ENCODE assay signal across 8 cellular contexts in the genomic region with DNA sequence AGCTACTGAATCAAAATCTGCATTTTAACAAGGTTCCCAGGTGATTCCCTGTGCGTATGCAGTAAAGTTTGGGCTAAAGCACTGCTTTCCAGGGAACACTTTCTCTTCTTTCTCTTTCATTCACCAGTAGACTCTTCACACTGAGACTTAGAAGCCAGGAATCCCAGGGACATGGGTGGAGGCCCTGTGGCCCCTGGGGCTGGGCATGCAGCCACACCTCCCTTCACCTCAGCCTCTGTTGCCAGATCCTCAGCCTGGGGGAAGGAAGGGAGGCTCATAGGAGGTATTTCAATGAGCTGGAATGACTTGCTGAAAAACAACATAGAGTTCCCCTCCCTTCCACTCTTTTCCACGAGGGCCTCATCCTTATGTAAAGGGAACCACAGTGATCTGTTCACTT. TPM values are rescaled to one million over a fixed set of nuclear protein-coding genes. Genes with fewer than 3 reads are reported as not detected.
A peak's percentile ranks its signal among the peaks of the same experiment; 100 is the strongest.
DNase-seq lines count a peak whose midpoint lies in the region; ATAC-seq and TF ChIP-seq lines count a peak whose summit lies in the region.

No MANE protein-coding gene starts in this region.

- DNase-seq in activated T-cell treated with anti-CD3 and anti-CD28 coated beads, Interleukin-2, amount 50 U/mL, for 4 hours = no peak
- no peak for DNase-seq in activated T-cell treated with anti-CD3 and anti-CD28 coated beads, Interleukin-2, amount 50 U/mL, for 48 hours
- DNase-seq in immature natural killer cell (no peak), thyroid gland (no peak), KG1 (lab: John Stamatoyannopoulos, UW) (no peak)

- H3K36me3 ChIP-seq in thyroid gland = peaks cover 7 to 14% of the 10 kb centered on the region in 2 donors

- intact Hi-C loops in thyroid gland (cut with DNase I) = loop anchor here (10.0 kb wide), 1 partner anchor 53 kb away; the partner anchor contains the start of gene HDAC5

- no peak for ATAC-seq in activated T-cell treated with anti-CD3 and anti-CD28 coated beads, Interleukin-2, amount 50 U/mL, for 4 hours
- no peak for ATAC-seq in activated T-helper 17 cell treated with anti-CD3 and anti-CD28 coated beads, Interleukin-2, amount 50 U/mL, for 72 hours (replicated peaks)
- no peak for ATAC-seq in GM21447 (IDR thresholded peaks at IDR 0.05; ENCODE audit: unreplicated experiment)
- ATAC-seq in GM18505 (IDR thresholded peaks at IDR 0.05; ENCODE audit: unreplicated experiment) = no peak

- WGBS in thyroid gland, 2 donors = 25 to 32% methylated on average over 2 of the region's 2 CpGs

- no peaks in the 10 kb centered on the region for H3K9me3 ChIP-seq in thyroid gland

- H3K27me3 Mint-ChIP-seq in activated T-cell treated with anti-CD3 and anti-CD28 coated beads, Interleukin-2, amount 50 U/mL, for 4 hours (ENCODE audit: low read depth) = no peaks in the 10 kb centered on the region
- H3K27me3 Mint-ChIP-seq in activated T-helper 17 cell treated with anti-CD3 and anti-CD28 coated beads, Interleukin-2, amount 50 U/mL, for 72 hours = no peaks in the 10 kb centered on the region
- H3K27me3 Mint-ChIP-seq in immature natural killer cell (ENCODE audit: low read depth in 3 of 3) = peaks cover 4 to 11% (median 4%) of the 10 kb centered on the region in 3 donors

- H3K36me3 Mint-ChIP-seq in activated T-cell treated with anti-CD3 and anti-CD28 coated beads, Interleukin-2, amount 50 U/mL, for 4 hours (ENCODE audit: insufficient read depth) = peaks cover 8% of the 10 kb centered on the region
- peaks cover 9% of the 10 kb centered on the region for H3K36me3 Mint-ChIP-seq in activated T-helper 17 cell treated with anti-CD3 and anti-CD28 coated beads, Interleukin-2, amount 50 U/mL, for 72 hours (ENCODE audit: low read depth)
- H3K36me3 Mint-ChIP-seq in immature natural killer cell = peaks cover 0 to 8% (median 4%) of the 10 kb centered on the region in 3 donors

- TF ChIP-seq CTCF in thyroid gland (IDR thresholded peaks at IDR 0.05) = no peak

- H3K4me3 ChIP-seq in thyroid gland (replicated peaks in 1 of 3) = peak overlapping the region in 1 of 3 donors; percentile 78

- TF ChIP-seq POLR2A in thyroid gland (IDR thresholded peaks at IDR 0.05) = no peak
- TF ChIP-seq POLR2A in GM18505 (IDR thresholded peaks at IDR 0.05; ENCODE audit: borderline replicate concordance, extremely low read depth, insufficient read depth, insufficient read length) = no peak

- peak overlapping the region; percentile 28 for H3K27ac Mint-ChIP-seq in activated T-helper 17 cell treated with anti-CD3 and anti-CD28 coated beads, Interleukin-2, amount 50 U/mL, for 72 hours
- peak overlapping the region; percentile 84 to 94 (median 92) for H3K27ac Mint-ChIP-seq in immature natural killer cell

- no peaks in the 10 kb centered on the region for H3K9me3 Mint-ChIP-seq in activated T-cell treated with anti-CD3 and anti-CD28 coated beads, Interleukin-2, amount 50 U/mL, for 4 hours
- no peaks in the 10 kb centered on the region for H3K9me3 Mint-ChIP-seq in activated T-helper 17 cell treated with anti-CD3 and anti-CD28 coated beads, Interleukin-2, amount 50 U/mL, for 72 hours
- H3K9me3 Mint-ChIP-seq in immature natural killer cell = no peaks in the 10 kb centered on the region

- H3K27ac ChIP-seq in thyroid gland = peak overlapping the region in 2 of 3 donors; percentile 52 to 55

- H3K27me3 ChIP-seq in thyroid gland = no peaks in the 10 kb centered on the region

- peak overlapping the region; percentile 93 for H3K4me3 Mint-ChIP-seq in activated T-cell treated with anti-CD3 and anti-CD28 coated beads, Interleukin-2, amount 50 U/mL, for 4 hours
- H3K4me3 Mint-ChIP-seq in activated T-helper 17 cell treated with anti-CD3 and anti-CD28 coated beads, Interleukin-2, amount 50 U/mL, for 72 hours = peak overlapping the region; percentile 89
- peak overlapping the region; percentile 77 to 94 (median 93) for H3K4me3 Mint-ChIP-seq in immature natural killer cell

- peaks cover 18 to 22% of the 10 kb centered on the region in 2 donors for H3K4me1 ChIP-seq in thyroid gland

- H3K4me1 Mint-ChIP-seq in activated T-cell treated with anti-CD3 and anti-CD28 coated beads, Interleukin-2, amount 50 U/mL, for 4 hours (ENCODE audit: low read depth) = peaks cover 25% of the 10 kb centered on the region
- H3K4me1 Mint-ChIP-seq in activated T-helper 17 cell treated with anti-CD3 and anti-CD28 coated beads, Interleukin-2, amount 50 U/mL, for 72 hours = peaks cover 17% of the 10 kb centered on the region
- peaks cover 32 to 37% of the 10 kb centered on the region in 2 donors for H3K4me1 Mint-ChIP-seq in immature natural killer cell

RNA-seq across cellular contexts. Expression of gene G6PC3, which starts 1.2 kb away (rescaled TPM):
- total RNA-seq in activated T-cell treated with anti-CD3 and anti-CD28 coated beads, Interleukin-2, amount 50 U/mL, for 4 hours = 10 to 100 TPM; 24.7 to 28.4 (median 24.9) TPM
- total RNA-seq in activated T-helper 17 cell treated with anti-CD3 and anti-CD28 coated beads, Interleukin-2, amount 50 U/mL, for 72 hours = 10 to 100 TPM; 14.9 to 22.8 TPM
- polyA plus RNA-seq in immature natural killer cell = 10 to 100 TPM; 30.9 to 41.6 (median 31.5) TPM
- total RNA-seq in thyroid gland = 100 to 1,000 TPM in 2 of 4 donors, 10 to 100 TPM in 2; 41.4 to 104 (median 80.8) TPM

RNA-seq across cellular contexts. Expression of gene LSM12, which starts 5.3 kb away (rescaled TPM):
- 10 to 100 TPM; 77.6 to 88.2 (median 85.9) TPM for total RNA-seq in activated T-cell treated with anti-CD3 and anti-CD28 coated beads, Interleukin-2, amount 50 U/mL, for 4 hours
- 10 to 100 TPM; 78.6 to 87.6 TPM for total RNA-seq in activated T-helper 17 cell treated with anti-CD3 and anti-CD28 coated beads, Interleukin-2, amount 50 U/mL, for 72 hours
- polyA plus RNA-seq in immature natural killer cell = 10 to 100 TPM; 56.5 to 82.6 (median 77.9) TPM
- 10 to 100 TPM; 41.3 to 47.2 (median 43.8) TPM for total RNA-seq in thyroid gland

RNA-seq across cellular contexts. Expression of gene HDAC5, which starts 51.7 kb away (rescaled TPM):
- 10 to 100 TPM; 14.6 to 19.7 (median 16.2) TPM for total RNA-seq in activated T-cell treated with anti-CD3 and anti-CD28 coated beads, Interleukin-2, amount 50 U/mL, for 4 hours
- 10 to 100 TPM; 11.0 to 45.4 TPM for total RNA-seq in activated T-helper 17 cell treated with anti-CD3 and anti-CD28 coated beads, Interleukin-2, amount 50 U/mL, for 72 hours
- polyA plus RNA-seq in immature natural killer cell = 10 to 100 TPM; 12.0 to 28.7 (median 20.3) TPM
- total RNA-seq in thyroid gland = 100 to 1,000 TPM in 2 of 4 donors, 10 to 100 TPM in 2; 69.5 to 142 (median 107) TPM

RNA-seq across cellular contexts. Expression of gene TMEM101, which starts 57.0 kb away (rescaled TPM):
- 10 to 100 TPM; 20.2 to 23.1 (median 22.5) TPM for total RNA-seq in activated T-cell treated with anti-CD3 and anti-CD28 coated beads, Interleukin-2, amount 50 U/mL, for 4 hours
- total RNA-seq in activated T-helper 17 cell treated with anti-CD3 and anti-CD28 coated beads, Interleukin-2, amount 50 U/mL, for 72 hours = 10 to 100 TPM; 33.0 to 35.1 TPM
- polyA plus RNA-seq in immature natural killer cell = 10 to 100 TPM; 31.6 to 40.3 (median 38.3) TPM
- total RNA-seq in thyroid gland = 10 to 100 TPM; 33.6 to 56.9 (median 45.0) TPM
